In genomic region chr3:11470031-11470853, GRCh38 we compare ENCODE assay signal across 26 cellular contexts.
"Had no signal": no experiment of that assay in that cellular context is flagged by ENCODE, and none has a peak within 500 bp of the region (broad histone marks: within the 10 kb centered on the region; RNA-seq: fewer than 3 reads in every experiment).

No MANE protein-coding gene starts in this region.

- H3K9ac ChIP-seq: SK-N-SH had no signal

- DNase-seq: activated CD4-positive, alpha-beta T cell treated with anti-CD3 and anti-CD28 coated beads for 36 hours; activated CD4-positive, alpha-beta T cell treated with anti-CD3 and anti-CD28 coated beads, Interleukin-2, amount 50 U/mL, for 1 hour; activated CD8-positive, alpha-beta memory T cell treated with anti-CD3 and anti-CD28 coated beads, Interleukin-2, amount 50 U/mL, for 4 hours; activated CD8-positive, alpha-beta T cell treated with anti-CD3 and anti-CD28 coated beads for 36 hours; activated gamma-delta T cell treated with Interleukin-2 at 50 U/mL for 16 hours; activated naive CD4-positive, alpha-beta T cell treated with anti-CD3 and anti-CD28 coated beads, Interleukin-2, amount 10 ng/mL, durations not matched to agents 7 days and 5 days; activated naive CD8-positive, alpha-beta T cell treated with anti-CD3 and anti-CD28 coated beads for 36 hours; activated T-cell treated with anti-CD3 and anti-CD28 coated beads, Interleukin-2, amount 50 U/mL, for 72 hours; brain microvascular endothelial cell; KBM-7; NCI-H1048; NCI-H1930; NCI-H2171; NCI-H2227 treated with DMSO at 0.1 percent for 48 hours; NCI-H446 treated with DMSO at 0.1 percent for 48 hours; NCI-H526 treated with DMSO at 0.1 percent for 48 hours; NK-92 treated with Interleukin-12 subunit alpha and Interleukin-12 subunit beta, amount 100 ng/mL, for 24 hours; OCI-M1; Peyer's patch; Right ventricle myocardium superior; SJCRH30; SK-N-SH; T-helper 1 cell; WERI-Rb-1 had no signal

- H3K27ac Mint-ChIP-seq: activated CD4-positive, alpha-beta T cell treated with anti-CD3 and anti-CD28 coated beads for 36 hours; activated CD8-positive, alpha-beta T cell treated with anti-CD3 and anti-CD28 coated beads for 36 hours; activated naive CD4-positive, alpha-beta T cell treated with anti-CD3 and anti-CD28 coated beads, Interleukin-2, amount 10 ng/mL, durations not matched to agents 7 days and 5 days; activated naive CD8-positive, alpha-beta T cell treated with anti-CD3 and anti-CD28 coated beads for 36 hours; activated T-cell treated with anti-CD3 and anti-CD28 coated beads, Interleukin-2, amount 50 U/mL, for 72 hours; activated T-helper 2 cell treated with anti-CD3 and anti-CD28 coated beads, Interferon-gamma antibody, Interleukin-2, Interleukin-4, amounts not matched to agents 10 μg/mL and 5 μg/mL and 100 μg/mL, durations not matched to agents 14 hours and 24 hours and 36 hours had no signal

- H3K27me3 ChIP-seq: brain microvascular endothelial cell, Peyer's patch, SJCRH30 had no signal

- ATAC-seq: activated CD4-positive, alpha-beta T cell treated with anti-CD3 and anti-CD28 coated beads for 36 hours; activated CD8-positive, alpha-beta T cell treated with anti-CD3 and anti-CD28 coated beads for 36 hours; activated T-cell treated with anti-CD3 and anti-CD28 coated beads, Interleukin-2, amount 50 U/mL, for 72 hours had no signal

- H3K4me3 ChIP-seq: Peyer's patch, SJCRH30 had no signal

- H3K4me3 Mint-ChIP-seq: activated CD4-positive, alpha-beta T cell treated with anti-CD3 and anti-CD28 coated beads for 36 hours; activated CD8-positive, alpha-beta T cell treated with anti-CD3 and anti-CD28 coated beads for 36 hours; activated naive CD4-positive, alpha-beta T cell treated with anti-CD3 and anti-CD28 coated beads, Interleukin-2, amount 10 ng/mL, durations not matched to agents 7 days and 5 days; activated naive CD8-positive, alpha-beta T cell treated with anti-CD3 and anti-CD28 coated beads for 36 hours; activated T-cell treated with anti-CD3 and anti-CD28 coated beads, Interleukin-2, amount 50 U/mL, for 72 hours had no signal

- H3K27me3 Mint-ChIP-seq: activated CD4-positive, alpha-beta T cell treated with anti-CD3 and anti-CD28 coated beads for 36 hours; activated CD8-positive, alpha-beta T cell treated with anti-CD3 and anti-CD28 coated beads for 36 hours; activated naive CD4-positive, alpha-beta T cell treated with anti-CD3 and anti-CD28 coated beads, Interleukin-2, amount 10 ng/mL, durations not matched to agents 7 days and 5 days; activated naive CD8-positive, alpha-beta T cell treated with anti-CD3 and anti-CD28 coated beads for 36 hours had no signal

- H3K9me2 ChIP-seq: SK-N-SH had no signal

- H3K4me1 ChIP-seq: Peyer's patch had no signal

- H3K4me1 Mint-ChIP-seq: activated CD4-positive, alpha-beta T cell treated with anti-CD3 and anti-CD28 coated beads for 36 hours; activated naive CD4-positive, alpha-beta T cell treated with anti-CD3 and anti-CD28 coated beads, Interleukin-2, amount 10 ng/mL, durations not matched to agents 7 days and 5 days; activated naive CD8-positive, alpha-beta T cell treated with anti-CD3 and anti-CD28 coated beads for 36 hours had no signal

- H3K27ac ChIP-seq: brain microvascular endothelial cell, Peyer's patch, RWPE1, SJCRH30, WERI-Rb-1 had no signal

- H3K9me3 ChIP-seq: Peyer's patch, SJCRH30, SK-N-SH had no signal

- H3K36me3 ChIP-seq: Peyer's patch, SJCRH30, WERI-Rb-1 had no signal

- H3K4me2 ChIP-seq: SK-N-SH had no signal

- H3K36me3 Mint-ChIP-seq: activated naive CD8-positive, alpha-beta T cell treated with anti-CD3 and anti-CD28 coated beads for 36 hours had no signal

- H3K9me3 Mint-ChIP-seq: activated CD8-positive, alpha-beta T cell treated with anti-CD3 and anti-CD28 coated beads for 36 hours; activated naive CD4-positive, alpha-beta T cell treated with anti-CD3 and anti-CD28 coated beads, Interleukin-2, amount 10 ng/mL, durations not matched to agents 7 days and 5 days; activated naive CD8-positive, alpha-beta T cell treated with anti-CD3 and anti-CD28 coated beads for 36 hours; activated T-cell treated with anti-CD3 and anti-CD28 coated beads, Interleukin-2, amount 50 U/mL, for 72 hours; activated T-helper 2 cell treated with anti-CD3 and anti-CD28 coated beads, Interferon-gamma antibody, Interleukin-2, Interleukin-4, amounts not matched to agents 10 μg/mL and 5 μg/mL and 100 μg/mL, durations not matched to agents 14 hours and 24 hours and 36 hours had no signal
